ENCODE assay signal across 16 cellular contexts in genomic region chr11:119689318-119689717, GRCh38. TPM values are rescaled to one million over a fixed set of nuclear protein-coding genes. Genes with fewer than 3 reads are reported as not detected.
A peak's percentile ranks its signal among the peaks of the same experiment; 100 is the strongest.
DNase-seq lines count a peak whose midpoint lies in the region; ATAC-seq and TF ChIP-seq lines count a peak whose summit lies in the region.
"Had no signal": no experiment of that assay in that cellular context is flagged by ENCODE, and none has a peak within 500 bp of the region (broad histone marks: within the 10 kb centered on the region; RNA-seq: fewer than 3 reads in every experiment).

No MANE protein-coding gene starts in this region.

- H3K4me3 Mint-ChIP-seq in nephron = no peak overlapping the region
- H3K4me3 Mint-ChIP-seq in CD8-positive, alpha-beta T cell = no peak overlapping the region
- H3K4me3 Mint-ChIP-seq in T-helper 2 cell treated with Interferon-gamma antibody and Interleukin-4, amounts not matched to agents 5 μg/mL and 100 μg/mL, for 36 hours = no peak overlapping the region
- H3K4me3 Mint-ChIP-seq: CD8-positive, alpha-beta memory T cell had no signal

- H3K4me1 Mint-ChIP-seq in nephron = peaks cover 74% of the 10 kb centered on the region
- H3K4me1 Mint-ChIP-seq in CD8-positive, alpha-beta T cell (ENCODE audit: low read depth) = peaks cover 19% of the 10 kb centered on the region
- peaks cover 28% of the 10 kb centered on the region for H3K4me1 Mint-ChIP-seq in T-helper 2 cell treated with Interferon-gamma antibody and Interleukin-4, amounts not matched to agents 5 μg/mL and 100 μg/mL, for 36 hours (ENCODE audit: low read depth)

- H3K36me3 ChIP-seq in left ventricle myocardium inferior = no peaks in the 10 kb centered on the region
- H3K36me3 ChIP-seq in CD8-positive, alpha-beta T cell (ENCODE audit: insufficient read depth, low read length) = no peaks in the 10 kb centered on the region
- H3K36me3 ChIP-seq: HAP-1 had no signal

- ATAC-seq in Right ventricle myocardium inferior (no peak), HG02884 (IDR thresholded peaks at IDR 0.05; ENCODE audit: unreplicated experiment) (no peak)
- ATAC-seq in CD8-positive, alpha-beta T cell = no peak
- ATAC-seq: A549 had no signal

- H3K27me3 Mint-ChIP-seq in nephron (ENCODE audit: low read depth) = peaks cover 4% of the 10 kb centered on the region
- H3K27me3 Mint-ChIP-seq in CD8-positive, alpha-beta T cell (ENCODE audit: low read depth) = no peaks in the 10 kb centered on the region
- no peaks in the 10 kb centered on the region for H3K27me3 Mint-ChIP-seq in T-helper 2 cell treated with Interferon-gamma antibody and Interleukin-4, amounts not matched to agents 5 μg/mL and 100 μg/mL, for 36 hours (ENCODE audit: low read depth)

- no peaks in the 10 kb centered on the region for H3K27me3 ChIP-seq in left ventricle myocardium inferior (ENCODE audit: low read depth)
- no peaks in the 10 kb centered on the region for H3K27me3 ChIP-seq in CD8-positive, alpha-beta T cell (ENCODE audit: insufficient read depth, low read length)

- H3K9me3 ChIP-seq in left ventricle myocardium inferior (replicated peaks) = no peaks in the 10 kb centered on the region
- H3K9me3 ChIP-seq in CD8-positive, alpha-beta T cell (ENCODE audit: low read length) = no peaks in the 10 kb centered on the region
- H3K9me3 ChIP-seq: A549, HAP-1 had no signal

- H3K27ac Mint-ChIP-seq in nephron = peak overlapping the region in 2 of 3 experiments; percentile 22 to 26
- H3K27ac Mint-ChIP-seq in CD8-positive, alpha-beta T cell = no peak overlapping the region
- no peak overlapping the region for H3K27ac Mint-ChIP-seq in T-helper 2 cell treated with Interferon-gamma antibody and Interleukin-4, amounts not matched to agents 5 μg/mL and 100 μg/mL, for 36 hours
- H3K27ac Mint-ChIP-seq: CD8-positive, alpha-beta memory T cell had no signal

- peaks cover 10% of the 10 kb centered on the region for H3K4me1 ChIP-seq in left ventricle myocardium inferior
- H3K4me1 ChIP-seq in CD8-positive, alpha-beta T cell (ENCODE audit: insufficient read depth, low read length) = peaks cover 19% of the 10 kb centered on the region
- H3K4me1 ChIP-seq: HAP-1 had no signal

- intact Hi-C loops in Right ventricle myocardium inferior (cut with DNase I) (no loop called here), left ventricle myocardium inferior (cut with micrococcal nuclease) (no loop called here)
- intact Hi-C loops in CD8-positive, alpha-beta T cell (cut with DNase I, micrococcal nuclease) = no loop called here

- CTCF ChIA-PET in CD8-positive, alpha-beta T cell (lab: Charles Lee) = interaction anchor here (5.8 kb wide), 1 partner anchor 39 kb away, joined by 32 read pairs; the partner anchor contains the start of gene NECTIN1

- POLR2A ChIA-PET in CD8-positive, alpha-beta T cell (lab: Charles Lee) = no interaction called here

- no peaks in the 10 kb centered on the region for H3K9me3 Mint-ChIP-seq in nephron
- no peaks in the 10 kb centered on the region for H3K9me3 Mint-ChIP-seq in CD8-positive, alpha-beta T cell
- no peaks in the 10 kb centered on the region for H3K9me3 Mint-ChIP-seq in T-helper 2 cell treated with Interferon-gamma antibody and Interleukin-4, amounts not matched to agents 5 μg/mL and 100 μg/mL, for 36 hours

- no peak overlapping the region for H3K27ac ChIP-seq in left ventricle myocardium inferior (replicated peaks)
- H3K27ac ChIP-seq in epithelial cell of prostate = peak overlapping the region; percentile 99
- H3K27ac ChIP-seq in CD8-positive, alpha-beta T cell (ENCODE audit: low read depth, low read length) = no peak overlapping the region
- H3K27ac ChIP-seq: A549 had no signal

- DNase-seq in Right ventricle myocardium inferior (ENCODE audit: missing footprints) (peak; percentile 20), left ventricle myocardium inferior (no peak), epithelial cell of prostate (ENCODE audit: low read depth, low spot score) (no peak), A172 (ENCODE audit: low spot score) (no peak)
- DNase-seq in CD8-positive, alpha-beta T cell = no peak
- DNase-seq in T-helper 2 cell treated with Interferon-gamma antibody and Interleukin-4, amounts not matched to agents 5 μg/mL and 100 μg/mL, for 36 hours (ENCODE audit: low spot score) = no peak
- DNase-seq: CD8-positive, alpha-beta memory T cell; DMS79 treated with DMSO at 0.1 percent for 48 hours; NCI-H1105; NCI-H1694; NCI-H345; NCI-H524 treated with DMSO at 0.1 percent for 48 hours had no signal

- TF ChIP-seq CTCF in left ventricle myocardium inferior (IDR thresholded peaks at IDR 0.05; ENCODE audit: borderline replicate concordance) (no peak), nephron (IDR thresholded peaks at IDR 0.05; ENCODE audit: unreplicated experiment in 3 of 3) (no peak)
- TF ChIP-seq CTCF in CD8-positive, alpha-beta T cell (IDR thresholded peaks at IDR 0.05) = no peak

- H3K4me3 ChIP-seq in left ventricle myocardium inferior = no peak overlapping the region
- H3K4me3 ChIP-seq in CD8-positive, alpha-beta T cell (ENCODE audit: low read depth, low read length) = no peak overlapping the region
- H3K4me3 ChIP-seq: A549, HAP-1 had no signal

- no peaks in the 10 kb centered on the region for H3K36me3 Mint-ChIP-seq in nephron (ENCODE audit: low read depth)
- H3K36me3 Mint-ChIP-seq in CD8-positive, alpha-beta T cell = no peaks in the 10 kb centered on the region
- H3K36me3 Mint-ChIP-seq in T-helper 2 cell treated with Interferon-gamma antibody and Interleukin-4, amounts not matched to agents 5 μg/mL and 100 μg/mL, for 36 hours (ENCODE audit: low read depth) = no peaks in the 10 kb centered on the region
- H3K36me3 Mint-ChIP-seq: CD8-positive, alpha-beta memory T cell had no signal

RNA-seq across cellular contexts. Expression of gene NECTIN1, which starts 39.7 kb away (rescaled TPM):
- 20.0 TPM for total RNA-seq in Right ventricle myocardium inferior
- total RNA-seq in left ventricle myocardium inferior = 22.9 TPM
- 1 to 10 TPM; 6.4 to 6.9 TPM for total RNA-seq in CD8-positive, alpha-beta T cell
- total RNA-seq in A172 (2014; rRNA removed; shearing (Covaris generic)) = 2.9 and 3.0 TPM in 2 replicates

Comparison
In these comparisons a context has a peak if more than half of its experiments do, and no peak if none do; other contexts are left out.
1. H3K27ac Mint-ChIP-seq: peak in nephron (2 of 3); none in CD8-positive, alpha-beta T cell (single experiment) and T-helper 2 cell treated with Interferon-gamma antibody and Interleukin-4, amounts not matched to agents 5 μg/mL and 100 μg/mL, for 36 hours (single experiment).